ENCODE assay signal across 11 cellular contexts in the genomic region with DNA sequence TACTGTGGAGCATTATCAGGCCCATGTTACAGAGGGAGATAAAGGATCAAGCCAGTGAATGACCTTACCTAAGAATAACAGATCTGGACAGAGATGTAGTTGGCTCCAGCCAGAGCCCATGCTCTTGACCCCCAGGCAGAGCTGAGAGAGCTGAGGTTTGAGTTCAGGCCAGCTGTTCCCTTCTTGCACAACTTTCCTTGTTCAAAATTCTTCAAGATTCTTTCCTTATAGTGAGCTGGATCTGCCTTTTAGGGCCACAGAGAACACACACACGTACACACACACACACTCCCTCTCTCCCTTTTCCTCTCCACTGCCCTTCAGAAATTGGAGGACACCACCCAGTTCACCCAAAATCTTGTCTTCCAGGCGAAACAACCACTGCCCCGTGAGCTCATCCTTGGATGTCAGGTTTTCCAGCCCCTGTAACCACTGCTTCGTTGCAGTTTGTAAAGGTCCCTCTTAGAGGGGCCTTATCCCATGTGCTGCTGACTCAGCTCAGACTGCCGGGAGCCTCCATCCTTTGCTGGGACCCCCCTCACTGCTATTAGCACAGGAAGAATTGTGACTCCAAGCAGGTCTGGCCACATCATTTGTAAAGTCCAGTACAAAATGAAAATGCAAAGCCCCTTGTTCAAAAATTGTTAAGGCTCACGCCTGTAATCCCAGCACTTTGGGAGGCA. TPM values are rescaled to one million over a fixed set of nuclear protein-coding genes. Genes with fewer than 3 reads are reported as not detected.
DNase-seq lines count a peak whose midpoint lies in the region; ATAC-seq, FAIRE-seq and TF ChIP-seq lines count a peak whose summit lies in the region.
"Had no signal": no experiment of that assay in that cellular context is flagged by ENCODE, and none has a peak within 500 bp of the region (broad histone marks: within the 10 kb centered on the region; RNA-seq: fewer than 3 reads in every experiment).

No MANE protein-coding gene starts in this region.

- peaks cover 3% of the 10 kb centered on the region for H3K27me3 Mint-ChIP-seq in activated naive CD8-positive, alpha-beta T cell treated with anti-CD3 and anti-CD28 coated beads for 36 hours
- H3K27me3 Mint-ChIP-seq: activated CD8-positive, alpha-beta T cell treated with anti-CD3 and anti-CD28 coated beads for 36 hours had no signal

- no peak overlapping the region for H3K4me3 Mint-ChIP-seq in activated naive CD8-positive, alpha-beta T cell treated with anti-CD3 and anti-CD28 coated beads for 36 hours
- H3K4me3 Mint-ChIP-seq: activated CD8-positive, alpha-beta T cell treated with anti-CD3 and anti-CD28 coated beads for 36 hours; activated naive CD8-positive, alpha-beta T cell treated with anti-CD3 and anti-CD28 coated beads, Interleukin-2, amount 10 ng/mL, durations not matched to agents 7 days and 5 days had no signal

- ATAC-seq in HepG2 (no peak), GM21528 (IDR thresholded peaks at IDR 0.05; ENCODE audit: low FRiP score, unreplicated experiment) (no peak)
- ATAC-seq: activated CD8-positive, alpha-beta T cell treated with anti-CD3 and anti-CD28 coated beads for 36 hours had no signal

- no peak overlapping the region for H3K4me2 ChIP-seq in HepG2 (ENCODE audit: low read depth, low read length)

- no peak overlapping the region for H2AFZ ChIP-seq in HepG2 (ENCODE audit: low read length)

- intact Hi-C loops in HepG2 (cut with micrococcal nuclease; ENCODE audit: unreplicated experiment) = no loop called here
- intact Hi-C loops in esophagus squamous epithelium (cut with DNase I) = no loop called here

- TF ChIP-seq RAD21 in liver (IDR thresholded peaks at IDR 0.05) (no peak), HepG2 (CRISPR knock-in tag; IDR thresholded peaks at IDR 0.05) (no peak)

- BruUV-seq in HepG2 (replicated peaks; lab: Mats Ljungman, UMichigan) = no TSS peak

- no peak overlapping the region for H3K27ac Mint-ChIP-seq in activated naive CD8-positive, alpha-beta T cell treated with anti-CD3 and anti-CD28 coated beads for 36 hours
- H3K27ac Mint-ChIP-seq: activated CD8-positive, alpha-beta T cell treated with anti-CD3 and anti-CD28 coated beads for 36 hours; activated naive CD8-positive, alpha-beta T cell treated with anti-CD3 and anti-CD28 coated beads, Interleukin-2, amount 10 ng/mL, durations not matched to agents 7 days and 5 days had no signal

- no peak for TF ChIP-seq CTCF in liver (IDR thresholded peaks at IDR 0.05; ENCODE audit: low read depth, low read length, missing input control)
- TF ChIP-seq CTCF in HepG2 (CRISPR knock-in tag; IDR thresholded peaks at IDR 0.05) = no peak
- TF ChIP-seq CTCF in esophagus squamous epithelium (IDR thresholded peaks at IDR 0.05) = no peak
- TF ChIP-seq CTCF in neutrophil (IDR thresholded peaks at IDR 0.05) = no peak

- no peak for DNase-seq in HepG2 (ENCODE audit: low spot score)
- DNase-seq in esophagus squamous epithelium (lab: John Stamatoyannopoulos, UW) = no peak
- no peak for DNase-seq in cerebellar nuclear complex (lab: John Stamatoyannopoulos, UW)
- no peak for DNase-seq in activated naive CD8-positive, alpha-beta T cell treated with anti-CD3 and anti-CD28 coated beads for 36 hours
- no peak for DNase-seq in MG63
- DNase-seq: activated CD8-positive, alpha-beta T cell treated with anti-CD3 and anti-CD28 coated beads for 36 hours; activated naive CD8-positive, alpha-beta T cell treated with anti-CD3 and anti-CD28 coated beads, Interleukin-2, amount 10 ng/mL, durations not matched to agents 7 days and 5 days; midbrain had no signal

- H3K4me1 Mint-ChIP-seq in activated naive CD8-positive, alpha-beta T cell treated with anti-CD3 and anti-CD28 coated beads for 36 hours = no peaks in the 10 kb centered on the region

- no peaks in the 10 kb centered on the region for H3K79me2 ChIP-seq in HepG2 (ENCODE audit: insufficient read depth, low read length)

- TF ChIP-seq POLR2A in HepG2 (IDR thresholded peaks at IDR 0.05; ENCODE audit: insufficient read depth in 1 of 2, low read depth in 2 of 2, low read length in 2 of 2) (no peak), esophagus squamous epithelium (IDR thresholded peaks at IDR 0.05) (no peak)

- POLR2A ChIA-PET in HepG2 (lab: Yijun Ruan, JAX) = no interaction called here

- H3K36me3 Mint-ChIP-seq in activated naive CD8-positive, alpha-beta T cell treated with anti-CD3 and anti-CD28 coated beads for 36 hours = no peaks in the 10 kb centered on the region
- H3K36me3 Mint-ChIP-seq: activated naive CD8-positive, alpha-beta T cell treated with anti-CD3 and anti-CD28 coated beads, Interleukin-2, amount 10 ng/mL, durations not matched to agents 7 days and 5 days had no signal

- H4K20me1 ChIP-seq in HepG2 (ENCODE audit: insufficient read depth, low read length) = no peaks in the 10 kb centered on the region

- H3K9me3 ChIP-seq in liver (ENCODE audit: control insufficient read depth in 4 of 4, low read length in 3 of 4) = no peaks in the 10 kb centered on the region
- no peaks in the 10 kb centered on the region for H3K9me3 ChIP-seq in HepG2 (ENCODE audit: low read length)
- no peaks in the 10 kb centered on the region for H3K9me3 ChIP-seq in esophagus squamous epithelium
- no peaks in the 10 kb centered on the region for H3K9me3 ChIP-seq in neutrophil
- H3K9me3 ChIP-seq in MG63 = no peaks in the 10 kb centered on the region

- CTCF ChIA-PET in HepG2 (lab: Yijun Ruan, JAX; ENCODE audit: low intra/inter-chr PET ratio, low total read pairs) = no interaction called here

- H3K4me1 ChIP-seq in liver (ENCODE audit: control insufficient read depth in 4 of 4, insufficient read depth in 4 of 4, low read length in 3 of 4) = peaks cover 0 to 3% (median 0%) of the 10 kb centered on the region in 4 donors
- peaks cover 26% of the 10 kb centered on the region for H3K4me1 ChIP-seq in HepG2 (ENCODE audit: insufficient read depth, low read length)
- H3K4me1 ChIP-seq in esophagus squamous epithelium = peaks cover 5 to 25% (median 24%) of the 10 kb centered on the region in 3 donors
- H3K4me1 ChIP-seq in neutrophil (ENCODE audit: control insufficient read depth in 1 of 2, insufficient read depth in 1 of 2, low read depth in 1 of 2, low read length in 1 of 2) = peaks cover 24 to 27% of the 10 kb centered on the region in 2 experiments

- no peaks in the 10 kb centered on the region for H3K9me3 Mint-ChIP-seq in activated naive CD8-positive, alpha-beta T cell treated with anti-CD3 and anti-CD28 coated beads for 36 hours
- H3K9me3 Mint-ChIP-seq: activated CD8-positive, alpha-beta T cell treated with anti-CD3 and anti-CD28 coated beads for 36 hours; activated naive CD8-positive, alpha-beta T cell treated with anti-CD3 and anti-CD28 coated beads, Interleukin-2, amount 10 ng/mL, durations not matched to agents 7 days and 5 days had no signal

- no peak overlapping the region for H3K27ac ChIP-seq in liver (ENCODE audit: low read depth in 1 of 2, low read length in 2 of 2)
- H3K27ac ChIP-seq in HepG2 (ENCODE audit: extremely low read length, insufficient read depth, low read length) = no peak overlapping the region
- H3K27ac ChIP-seq in esophagus squamous epithelium = peak overlapping the region; percentile 28 to 91 (median 59)
- peak overlapping the region; percentile 87 for H3K27ac ChIP-seq in neutrophil

- WGBS in liver = 77% methylated on average over 6 of the region's 6 CpGs
- WGBS in HepG2 (ENCODE audit: low lambda C conversion rate) = 41% methylated on average over 6 of the region's 6 CpGs
- WGBS in esophagus squamous epithelium, 2 donors = 66 to 83% methylated on average over 4 to 6 of the region's 6 CpGs

- in situ Hi-C loops in HepG2 (cut with HindIII; ENCODE audit: extremely low pct_ligation_motif_present, low pct_unique_long_range_greater_than_20kb) = no loop called here

- no peaks in the 10 kb centered on the region for H3K36me3 ChIP-seq in liver (ENCODE audit: control insufficient read depth in 4 of 4, insufficient read depth in 3 of 4, low read depth in 1 of 4, low read length in 3 of 4)
- no peaks in the 10 kb centered on the region for H3K36me3 ChIP-seq in HepG2 (replicated peaks in 1 of 2; ENCODE audit: control insufficient read depth in 1 of 2, insufficient read depth in 2 of 2, low read length in 2 of 2)
- H3K36me3 ChIP-seq in esophagus squamous epithelium = no peaks in the 10 kb centered on the region
- H3K36me3 ChIP-seq in neutrophil = peaks cover 3% of the 10 kb centered on the region
- H3K36me3 ChIP-seq in MG63 = no peaks in the 10 kb centered on the region

- no peak for FAIRE-seq in HepG2 (lab: Jason Lieb, UNC)

- no peaks in the 10 kb centered on the region for H3K27me3 ChIP-seq in liver (ENCODE audit: control insufficient read depth in 4 of 4, insufficient read depth in 4 of 4, low read length in 3 of 4)
- peaks cover 2 to 12% of the 10 kb centered on the region in 2 experiments; a peak in 2 of 5 replicates for H3K27me3 ChIP-seq in HepG2 (ENCODE audit: control insufficient read depth in 1 of 2, insufficient read depth in 2 of 2, low read length in 2 of 2)
- H3K27me3 ChIP-seq in esophagus squamous epithelium = no peaks in the 10 kb centered on the region
- H3K27me3 ChIP-seq in neutrophil = no peaks in the 10 kb centered on the region
- H3K27me3 ChIP-seq in MG63 = no peaks in the 10 kb centered on the region

- TF ChIP-seq EP300 in HepG2 (IDR thresholded peaks at IDR 0.05; ENCODE audit: low read depth in 2 of 2, low read length in 2 of 2) (no peak), HepG2 (CRISPR knock-in tag; IDR thresholded peaks at IDR 0.05; ENCODE audit: borderline replicate concordance) (no peak)

- H3K9ac ChIP-seq in liver (ENCODE audit: low read depth in 1 of 2, low read length in 2 of 2) (no peak overlapping the region), HepG2 (ENCODE audit: insufficient read depth, low read depth, low read length) (no peak overlapping the region)

- H3K4me3 ChIP-seq in liver (ENCODE audit: low read depth in 1 of 3, low read length in 3 of 3) = no peak overlapping the region
- H3K4me3 ChIP-seq in HepG2 (replicated peaks in 1 of 3; ENCODE audit: insufficient read depth in 1 of 3, low read depth in 2 of 3, low read length in 3 of 3) = no peak overlapping the region
- no peak overlapping the region for H3K4me3 ChIP-seq in esophagus squamous epithelium
- H3K4me3 ChIP-seq in neutrophil (ENCODE audit: low read depth in 1 of 2, low read length in 1 of 2) = no peak overlapping the region
- no peak overlapping the region for H3K4me3 ChIP-seq in MG63

RNA-seq across cellular contexts. Expression of a gene that starts 10.5 kb away (rescaled TPM):
- under 1 TPM in 1 of 2 donors, not detected in 1; 0.47 TPM for total RNA-seq in liver
- polyA plus RNA-seq in liver = under 1 TPM; 0.07 to 0.17 TPM
- total RNA-seq in HepG2 (2016; rRNA removed; fragmentation: Illumina TruSeq; extraction: Trizol) = 0.07 TPM in 1 of 2 replicates, not detected in the other
- total RNA-seq in HepG2 (2016; cell fraction: cytosol; rRNA removed; fragmentation: Illumina TruSeq; extraction: Trizol; ENCODE audit: low read depth) = not detected in 2 replicates
- total RNA-seq in HepG2 (2016; cell fraction: insoluble cytoplasmic fraction; rRNA removed; fragmentation: Illumina TruSeq; extraction: Trizol) = 0.13 TPM in 1 of 2 replicates, not detected in the other
- total RNA-seq in HepG2 (2016; cell fraction: membrane; rRNA removed; fragmentation: Illumina TruSeq; extraction: Trizol) = not detected in 2 replicates
- not detected in 2 replicates for total RNA-seq in HepG2 (2016; cell fraction: nucleus; rRNA removed; fragmentation: Illumina TruSeq; extraction: Trizol)
- not detected in 2 replicates for polyA plus RNA-seq in HepG2 (2011; rRNA removed)
- 0.03 and 0.04 TPM in 2 replicates for polyA plus RNA-seq in HepG2 (2011; cell fraction: cytosol; rRNA removed)
- polyA plus RNA-seq in HepG2 (2011; cell fraction: nucleus; rRNA removed) = not detected in 2 replicates
- polyA plus RNA-seq in HepG2 (2012) = 0.07 TPM in 1 of 2 replicates, not detected in the other
- not detected in 2 replicates for polyA plus RNA-seq in HepG2 (2016; cell fraction: cytosol; fragmentation: Illumina TruSeq; extraction: Trizol; ENCODE audit: low read depth)
- polyA plus RNA-seq in HepG2 (2016; cell fraction: insoluble cytoplasmic fraction; fragmentation: Illumina TruSeq; extraction: Trizol; ENCODE audit: low read depth) = not detected in 2 replicates
- polyA plus RNA-seq in HepG2 (2016; cell fraction: membrane; fragmentation: Illumina TruSeq; extraction: Trizol; ENCODE audit: low read depth) = not detected in 2 replicates
- 0.36 TPM in 1 of 2 replicates, not detected in the other for polyA plus RNA-seq in HepG2 (2016; cell fraction: nucleus; fragmentation: Illumina TruSeq; extraction: Trizol; ENCODE audit: insufficient read depth, low read depth)
- 258 TPM in 1 of 2 replicates, not detected in the other for polyA minus RNA-seq in HepG2 (2011; rRNA and poly(A)+ RNA removed; ENCODE audit: low replicate concordance)
- polyA minus RNA-seq in HepG2 (2011; cell fraction: cytosol; rRNA and poly(A)+ RNA removed) = 0.88 TPM in 1 of 2 replicates, not detected in the other
- 0.64 TPM in 1 of 2 replicates, not detected in the other for polyA minus RNA-seq in HepG2 (2011; cell fraction: nucleus; rRNA and poly(A)+ RNA removed)
- total RNA-seq in esophagus squamous epithelium = 10 to 100 TPM in 3 of 4 donors, 1 to 10 TPM in 1; 5.6 to 31.2 (median 14.9) TPM
- total RNA-seq in activated naive CD8-positive, alpha-beta T cell treated with anti-CD3 and anti-CD28 coated beads for 36 hours = under 1 TPM; 0.20 to 0.21 TPM
- 0.23 TPM in 1 of 2 replicates, not detected in the other for total RNA-seq in MG63 (2014; rRNA removed; shearing (Covaris generic); ENCODE audit: low replicate concordance)
- total RNA-seq: activated naive CD8-positive, alpha-beta T cell treated with anti-CD3 and anti-CD28 coated beads, Interleukin-2, amount 10 ng/mL, durations not matched to agents 7 days and 5 days had no signal

RNA-seq across cellular contexts. Expression of a gene that starts 39.6 kb away (rescaled TPM):
- 10 to 100 TPM; 18.6 to 31.9 TPM for total RNA-seq in liver
- 10 to 100 TPM; 12.8 to 17.1 TPM for polyA plus RNA-seq in liver
- total RNA-seq in HepG2 (2016; rRNA removed; fragmentation: Illumina TruSeq; extraction: Trizol) = 8.2 and 18.1 TPM in 2 replicates
- total RNA-seq in HepG2 (2016; cell fraction: cytosol; rRNA removed; fragmentation: Illumina TruSeq; extraction: Trizol; ENCODE audit: low read depth) = 1.8 and 2.1 TPM in 2 replicates
- total RNA-seq in HepG2 (2016; cell fraction: insoluble cytoplasmic fraction; rRNA removed; fragmentation: Illumina TruSeq; extraction: Trizol) = 8.2 and 16.7 TPM in 2 replicates
- 4.8 and 6.4 TPM in 2 replicates for total RNA-seq in HepG2 (2016; cell fraction: membrane; rRNA removed; fragmentation: Illumina TruSeq; extraction: Trizol)
- 15.4 and 17.8 TPM in 2 replicates for total RNA-seq in HepG2 (2016; cell fraction: nucleus; rRNA removed; fragmentation: Illumina TruSeq; extraction: Trizol)
- 21.3 and 22.8 TPM in 2 replicates for polyA plus RNA-seq in HepG2 (2011; rRNA removed)
- polyA plus RNA-seq in HepG2 (2011; cell fraction: cytosol; rRNA removed) = 18.4 and 25.0 TPM in 2 replicates
- 9.9 and 15.3 TPM in 2 replicates for polyA plus RNA-seq in HepG2 (2011; cell fraction: nucleus; rRNA removed)
- 12.4 and 18.5 TPM in 2 replicates for polyA plus RNA-seq in HepG2 (2012)
- 1.5 and 1.6 TPM in 2 replicates for polyA plus RNA-seq in HepG2 (2016; cell fraction: cytosol; fragmentation: Illumina TruSeq; extraction: Trizol; ENCODE audit: low read depth)
- polyA plus RNA-seq in HepG2 (2016; cell fraction: insoluble cytoplasmic fraction; fragmentation: Illumina TruSeq; extraction: Trizol; ENCODE audit: low read depth) = 6.6 and 8.2 TPM in 2 replicates
- 3.4 and 3.7 TPM in 2 replicates for polyA plus RNA-seq in HepG2 (2016; cell fraction: membrane; fragmentation: Illumina TruSeq; extraction: Trizol; ENCODE audit: low read depth)
- polyA plus RNA-seq in HepG2 (2016; cell fraction: nucleus; fragmentation: Illumina TruSeq; extraction: Trizol; ENCODE audit: insufficient read depth, low read depth) = 24.0 and 24.3 TPM in 2 replicates
- polyA minus RNA-seq in HepG2 (2011; rRNA and poly(A)+ RNA removed; ENCODE audit: low replicate concordance) = 18.9 and 43.4 TPM in 2 replicates
- polyA minus RNA-seq in HepG2 (2011; cell fraction: cytosol; rRNA and poly(A)+ RNA removed) = 11.5 and 13.4 TPM in 2 replicates
- polyA minus RNA-seq in HepG2 (2011; cell fraction: nucleus; rRNA and poly(A)+ RNA removed) = 9.5 and 14.4 TPM in 2 replicates
- 10 to 100 TPM; 16.1 to 17.3 (median 17.0) TPM for total RNA-seq in esophagus squamous epithelium
- 10 to 100 TPM; 18.7 to 19.8 TPM for total RNA-seq in activated naive CD8-positive, alpha-beta T cell treated with anti-CD3 and anti-CD28 coated beads for 36 hours
- 31.8 and 43.6 TPM in 2 replicates for total RNA-seq in MG63 (2014; rRNA removed; shearing (Covaris generic); ENCODE audit: low replicate concordance)

Comparison
In these comparisons a context has a peak if more than half of its experiments do, and no peak if none do; other contexts are left out.
1. H3K27ac ChIP-seq: peak in esophagus squamous epithelium (4 of 4) and neutrophil (single experiment); none in liver (0 of 2) and HepG2 (single experiment).